ENCODE assay signal across 22 cellular contexts in genomic region chr5:103371046-103371603, GRCh38.
DNase-seq lines count a peak whose midpoint lies in the region; FAIRE-seq and TF ChIP-seq lines count a peak whose summit lies in the region.
"Had no signal": no experiment of that assay in that cellular context is flagged by ENCODE, and none has a peak within 500 bp of the region (broad histone marks: within the 10 kb centered on the region; RNA-seq: fewer than 3 reads in every experiment).

No MANE protein-coding gene starts in this region.

- DNase-seq in NCI-H2171 treated with DMSO at 0.1 percent for 48 hours (lab: John Stamatoyannopoulos, UW) (peak; percentile 18), NCI-H2171 (lab: John Stamatoyannopoulos, UW) (no peak), adipocyte (ENCODE audit: low read depth) (peak; percentile 12), osteoblast (ENCODE audit: insufficient read length, low spot score, missing footprints) (no peak), GM12891 (ENCODE audit: insufficient read length, low spot score) (no peak), kidney (no peak)
- no peak for DNase-seq in CD4-positive, alpha-beta memory T cell
- DNase-seq in activated naive CD8-positive, alpha-beta T cell treated with anti-CD3 and anti-CD28 coated beads for 36 hours, result no peak
- DNase-seq: CD4-positive, alpha-beta T cell; DND-41; KBM-7; NCI-H1092; NCI-H1436 treated with DMSO at 0.1 percent for 48 hours; NCI-H2029; NCI-H2227 treated with DMSO at 0.1 percent for 48 hours; NCI-H510A treated with DMSO at 0.1 percent for 48 hours; NCI-H82; OCI-M1; Right ventricle myocardium superior had no signal

- POLR2A ChIA-PET in CD4-positive, alpha-beta memory T cell (lab: Charles Lee; ENCODE audit: partially characterized antibody), result no interaction called here

- FAIRE-seq in GM12891 (lab: Jason Lieb, UNC) (no peak), kidney (lab: Jason Lieb, UNC) (no peak)
- FAIRE-seq: A204.1, G401.6 had no signal

- no peak overlapping the region for H3K4me3 Mint-ChIP-seq in CD4-positive, alpha-beta memory T cell
- no peak overlapping the region for H3K4me3 Mint-ChIP-seq in activated naive CD8-positive, alpha-beta T cell treated with anti-CD3 and anti-CD28 coated beads for 36 hours
- H3K4me3 Mint-ChIP-seq: CD4-positive, alpha-beta T cell had no signal

- H3K4me3 ChIP-seq in adipocyte (ENCODE audit: low read length) (no peak overlapping the region), osteoblast (ENCODE audit: insufficient read depth, low read length) (no peak overlapping the region), kidney (ENCODE audit: low read length in 2 of 2) (no peak overlapping the region)
- no peak overlapping the region for H3K4me3 ChIP-seq in CD4-positive, alpha-beta memory T cell (ENCODE audit: low read length in 2 of 2)
- H3K4me3 ChIP-seq: SK-N-MC had no signal

- H3K27ac ChIP-seq in osteoblast (ENCODE audit: low read depth, low read length), result no peak overlapping the region
- no peak overlapping the region for H3K27ac ChIP-seq in kidney (ENCODE audit: low read depth in 2 of 2, low read length in 2 of 2)
- H3K27ac ChIP-seq in CD4-positive, alpha-beta memory T cell (ENCODE audit: low read depth, low read length), result no peak overlapping the region
- H3K27ac ChIP-seq: SK-N-MC had no signal

- H3K9me3 ChIP-seq in adipocyte (ENCODE audit: control insufficient read depth, low read length) (no peaks in the 10 kb centered on the region), osteoblast (ENCODE audit: low read depth, low read length) (no peaks in the 10 kb centered on the region), kidney (ENCODE audit: control insufficient read depth in 1 of 2, low read length in 2 of 2) (no peaks in the 10 kb centered on the region)
- H3K9me3 ChIP-seq in CD4-positive, alpha-beta memory T cell (ENCODE audit: control insufficient read depth in 1 of 2, low read length in 2 of 2), result no peaks in the 10 kb centered on the region

- H3K27ac Mint-ChIP-seq in CD4-positive, alpha-beta memory T cell, result no peak overlapping the region
- H3K27ac Mint-ChIP-seq in activated naive CD8-positive, alpha-beta T cell treated with anti-CD3 and anti-CD28 coated beads for 36 hours, result no peak overlapping the region
- H3K27ac Mint-ChIP-seq: CD4-positive, alpha-beta T cell had no signal

- H3K4me1 ChIP-seq in adipocyte (ENCODE audit: control insufficient read depth, insufficient read depth, low read length) (no peaks in the 10 kb centered on the region), osteoblast (ENCODE audit: insufficient read depth, low read length) (peaks cover 2% of the 10 kb centered on the region), kidney (ENCODE audit: control insufficient read depth in 1 of 2, insufficient read depth in 1 of 2, low read depth in 1 of 2, low read length in 2 of 2) (no peaks in the 10 kb centered on the region)
- no peaks in the 10 kb centered on the region for H3K4me1 ChIP-seq in CD4-positive, alpha-beta memory T cell (ENCODE audit: insufficient read depth, low read length)

- peak overlapping the region; percentile 16 for H2AFZ ChIP-seq in osteoblast (ENCODE audit: low read length)

- intact Hi-C loops in kidney (cut with DNase I), result no loop called here
- intact Hi-C loops in CD4-positive, alpha-beta memory T cell (cut with micrococcal nuclease), result no loop called here

- TF ChIP-seq POLR2A in GM12891 (IDR thresholded peaks at IDR 0.05; ENCODE audit: low read depth, low read length), result no peak

- TF ChIP-seq CTCF in osteoblast (IDR thresholded peaks at IDR 0.05; ENCODE audit: extremely low read depth, low read depth, low read length) (no peak), kidney (IDR thresholded peaks at IDR 0.05; ENCODE audit: borderline replicate concordance, extremely low read depth, insufficient read depth) (no peak)

- peaks cover 4% of the 10 kb centered on the region in 2 donors for H3K27me3 Mint-ChIP-seq in CD4-positive, alpha-beta memory T cell
- peaks cover 4% of the 10 kb centered on the region for H3K27me3 Mint-ChIP-seq in activated naive CD8-positive, alpha-beta T cell treated with anti-CD3 and anti-CD28 coated beads for 36 hours

- no peaks in the 10 kb centered on the region for H3K79me2 ChIP-seq in osteoblast (ENCODE audit: insufficient read depth, low read length)

- CTCF ChIA-PET in CD4-positive, alpha-beta memory T cell (lab: Charles Lee; ENCODE audit: partially characterized antibody), result no interaction called here

- H3K36me3 ChIP-seq in adipocyte (ENCODE audit: control insufficient read depth, insufficient read depth, low read length, severe bottlenecking), result no peaks in the 10 kb centered on the region
- no peaks in the 10 kb centered on the region for H3K36me3 ChIP-seq in osteoblast (ENCODE audit: insufficient read depth, low read length)
- H3K36me3 ChIP-seq in kidney (ENCODE audit: control insufficient read depth in 1 of 2, insufficient read depth in 2 of 2, low read length in 2 of 2), result no peaks in the 10 kb centered on the region
- H3K36me3 ChIP-seq in CD4-positive, alpha-beta memory T cell (ENCODE audit: insufficient read depth, low read length), result no peaks in the 10 kb centered on the region

- H3K27me3 ChIP-seq in adipocyte (replicated peaks; ENCODE audit: control insufficient read depth, insufficient read depth, low read length), result peaks cover 3% of the 10 kb centered on the region
- H3K27me3 ChIP-seq in osteoblast (ENCODE audit: insufficient read depth, low read length), result no peaks in the 10 kb centered on the region
- H3K27me3 ChIP-seq in CD4-positive, alpha-beta memory T cell (ENCODE audit: insufficient read depth, low read length), result no peaks in the 10 kb centered on the region

- no peaks in the 10 kb centered on the region for H3K4me1 Mint-ChIP-seq in CD4-positive, alpha-beta memory T cell
- no peaks in the 10 kb centered on the region for H3K4me1 Mint-ChIP-seq in activated naive CD8-positive, alpha-beta T cell treated with anti-CD3 and anti-CD28 coated beads for 36 hours

- no peak overlapping the region for H3K4me2 ChIP-seq in osteoblast (ENCODE audit: insufficient read depth, low read length)

- H3K9ac ChIP-seq in adipocyte (ENCODE audit: low read length) (no peak overlapping the region), kidney (ENCODE audit: low read length in 2 of 2) (no peak overlapping the region)

- no peaks in the 10 kb centered on the region for H4K20me1 ChIP-seq in osteoblast (ENCODE audit: insufficient read depth, low read length)

- H3K9me3 Mint-ChIP-seq in CD4-positive, alpha-beta memory T cell, result peaks cover 0 to 14% (median 6%) of the 10 kb centered on the region in 8 donors
- peaks cover 9% of the 10 kb centered on the region for H3K9me3 Mint-ChIP-seq in activated naive CD8-positive, alpha-beta T cell treated with anti-CD3 and anti-CD28 coated beads for 36 hours

- no peaks in the 10 kb centered on the region for H3K36me3 Mint-ChIP-seq in CD4-positive, alpha-beta memory T cell
- no peaks in the 10 kb centered on the region for H3K36me3 Mint-ChIP-seq in activated naive CD8-positive, alpha-beta T cell treated with anti-CD3 and anti-CD28 coated beads for 36 hours

TF ChIP-seq in GM12891, 5 proteins besides CTCF, POLR2A, EP300 and RAD21:
- no peak for TF ChIP-seq SPI1 (IDR thresholded peaks at IDR 0.05; ENCODE audit: low read depth, low read length)
- no peak for TF ChIP-seq PAX5 (IDR thresholded peaks at IDR 0.05; ENCODE audit: insufficient read depth, low read length, severe bottlenecking)

Comparison
In these comparisons a context has a peak if more than half of its experiments do, and no peak if none do; other contexts are left out.
1. DNase-seq: peak in NCI-H2171 treated with DMSO at 0.1 percent for 48 hours (single experiment) and adipocyte (single experiment); none in NCI-H2171 (single experiment), osteoblast (single experiment), GM12891 (single experiment), kidney (single experiment), CD4-positive, alpha-beta memory T cell (0 of 5) and activated naive CD8-positive, alpha-beta T cell treated with anti-CD3 and anti-CD28 coated beads for 36 hours (single experiment).